2 cellular contexts compared by ENCODE assay signal in genomic region chr1:16067933-16068332, GRCh38.
TF ChIP-seq lines count a peak whose summit lies in the region.

No MANE protein-coding gene starts in this region.

TF ChIP-seq in A549, 52 proteins besides CTCF, POLR2A, EP300 and RAD21:
- no peak for TF ChIP-seq HOXB13 (CRISPR knock-in tag; IDR thresholded peaks at IDR 0.05; ENCODE audit: low read depth)
- TF ChIP-seq HMGXB4 (CRISPR knock-in tag; IDR thresholded peaks at IDR 0.05; ENCODE audit: borderline replicate concordance), result no peak

TF ChIP-seq in HEK293, 187 proteins besides CTCF, POLR2A, EP300 and RAD21:
- TF ChIP-seq ZBTB44 (tag by site-specific recombination; IDR thresholded peaks at IDR 0.05) (no peak), ZNF26 (tag by site-specific recombination; IDR thresholded peaks at IDR 0.05) (no peak), YY2 (tag by site-specific recombination; IDR thresholded peaks at IDR 0.05) (no peak), GLIS2 (tag by site-specific recombination; IDR thresholded peaks at IDR 0.05) (0 out of 2 replicates have a peak, but pooled peaks have one; percentile 11), ZNF132 (tag by site-specific recombination; IDR thresholded peaks at IDR 0.05; ENCODE audit: borderline replicate concordance) (no peak), ZFP41 (tag by site-specific recombination; IDR thresholded peaks at IDR 0.05; ENCODE audit: borderline replicate concordance) (no peak)
